ENCODE assay signal across 9 cellular contexts in the genomic region with DNA sequence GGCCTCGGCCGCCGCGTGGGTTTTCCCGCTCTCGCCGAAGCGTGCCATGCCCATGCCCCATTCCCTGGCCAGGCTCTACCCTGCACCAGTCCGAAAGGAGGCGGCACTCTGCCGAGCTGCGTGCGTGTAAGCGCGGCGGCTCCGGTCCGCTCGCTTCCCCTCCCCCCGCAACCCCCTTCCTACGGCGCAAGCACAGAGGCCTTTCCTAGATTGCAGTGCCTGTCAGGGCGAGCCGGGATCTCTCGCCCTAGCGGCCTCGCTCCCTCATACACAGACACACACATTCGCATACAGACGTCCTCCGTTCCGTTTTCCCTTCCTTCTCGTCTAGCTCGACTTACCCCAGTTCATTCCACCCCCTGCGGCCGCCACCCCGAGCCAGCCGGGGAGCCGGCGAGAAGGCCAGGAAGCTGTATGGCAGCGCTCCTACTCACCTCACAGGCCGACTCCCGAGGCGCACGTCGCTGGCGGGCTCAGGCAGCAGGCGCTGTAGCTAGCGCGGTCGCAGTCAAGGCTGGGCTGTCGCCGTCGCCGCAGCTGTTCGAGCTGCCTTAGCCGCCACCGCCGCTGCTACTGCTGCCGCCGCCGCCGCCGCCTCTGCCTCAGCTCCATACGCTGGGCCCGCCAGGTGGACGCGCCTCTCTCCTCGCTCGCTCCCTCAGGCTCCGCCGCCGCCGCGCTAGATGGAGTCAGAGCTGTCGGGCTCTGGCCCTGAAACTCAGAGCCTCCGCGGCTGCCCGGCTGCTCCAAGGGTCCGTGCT. TPM values are rescaled to one million over a fixed set of nuclear protein-coding genes. Genes with fewer than 3 reads are reported as not detected.
A peak's percentile ranks its signal among the peaks of the same experiment; 100 is the strongest.
DNase-seq lines count a peak whose midpoint lies in the region; ATAC-seq, FAIRE-seq and TF ChIP-seq lines count a peak whose summit lies in the region.
"Had no signal": no experiment of that assay in that cellular context is flagged by ENCODE, and none has a peak within 500 bp of the region (broad histone marks: within the 10 kb centered on the region; RNA-seq: fewer than 3 reads in every experiment).

No MANE protein-coding gene starts in this region.

- H3K27me3 Mint-ChIP-seq in CD8-positive, alpha-beta memory T cell, result peaks cover 31 to 41% of the 10 kb centered on the region in 2 donors

- ATAC-seq in GM19395 (IDR thresholded peaks at IDR 0.05; ENCODE audit: unreplicated experiment) (peak; percentile 54), HG03469 (IDR thresholded peaks at IDR 0.05; ENCODE audit: unreplicated experiment) (peak; percentile 30), SK-N-SH treated with all-trans-retinoic acid at 6 μM for 48 hours (peak; percentile 78)

- H3K4me3 ChIP-seq in CD8-positive, alpha-beta memory T cell (ENCODE audit: low read length), result peak overlapping the region; percentile 32
- peak overlapping the region; percentile 25 for H3K4me3 ChIP-seq in bronchial epithelial cell (ENCODE audit: low read depth, low read length)

- no peaks in the 10 kb centered on the region for H3K27me3 ChIP-seq in CD8-positive, alpha-beta memory T cell (ENCODE audit: insufficient read depth, low read length, poor library complexity, severe bottlenecking)
- peaks cover 1% of the 10 kb centered on the region for H3K27me3 ChIP-seq in bronchial epithelial cell (ENCODE audit: control insufficient read depth, insufficient read depth, low read length)

- TF ChIP-seq CTCF in bronchial epithelial cell (IDR thresholded peaks at IDR 0.05; ENCODE audit: insufficient read depth, low read length, severe bottlenecking), result no peak

- H3K36me3 Mint-ChIP-seq in CD8-positive, alpha-beta memory T cell, result no peaks in the 10 kb centered on the region

- peak overlapping the region in 2 of 8 donors; percentile 59 to 61 for H3K27ac Mint-ChIP-seq in CD8-positive, alpha-beta memory T cell

- peak in 1 of 5 donors; percentile 45 for DNase-seq in CD8-positive, alpha-beta memory T cell
- peak; percentile 2 for DNase-seq in bronchial epithelial cell (ENCODE audit: low read depth)
- peak; percentile 5 for DNase-seq in kidney glomerular epithelial cell (lab: John Stamatoyannopoulos, UW)
- DNase-seq in stimulated activated CD4-positive, alpha-beta T cell treated with anti-CD3 and anti-CD28 coated beads, Interleukin-15, amount 100 ng/mL, for 48 hours (ENCODE audit: low read depth in 2 of 2), result peak; percentile 9 to 18
- DNase-seq in OCI-M2 (lab: John Stamatoyannopoulos, UW; ENCODE audit: unreplicated experiment), result no peak

- H3K27ac ChIP-seq in CD8-positive, alpha-beta memory T cell (ENCODE audit: low read depth, low read length), result no peak overlapping the region

- no peak for FAIRE-seq in bronchial epithelial cell (lab: Jason Lieb, UNC)

- no peaks in the 10 kb centered on the region for H3K36me3 ChIP-seq in CD8-positive, alpha-beta memory T cell (ENCODE audit: insufficient read depth, low read length)
- H3K36me3 ChIP-seq in bronchial epithelial cell (ENCODE audit: control insufficient read depth, insufficient read depth, low read length), result no peaks in the 10 kb centered on the region

- POLR2A ChIA-PET in CD8-positive, alpha-beta memory T cell (lab: Charles Lee), result no interaction called here

- H3K4me1 Mint-ChIP-seq in CD8-positive, alpha-beta memory T cell, result peaks cover 6 to 12% (median 9%) of the 10 kb centered on the region in 3 donors

- H3K4me3 Mint-ChIP-seq in CD8-positive, alpha-beta memory T cell, result peak overlapping the region; percentile 59 to 82 (median 77)

- no peaks in the 10 kb centered on the region for H3K4me1 ChIP-seq in CD8-positive, alpha-beta memory T cell (ENCODE audit: insufficient read depth, low read length)

- H3K9me3 ChIP-seq in CD8-positive, alpha-beta memory T cell (ENCODE audit: low read length), result no peaks in the 10 kb centered on the region

- peaks cover 0 to 2% (median 0%) of the 10 kb centered on the region in 5 donors for H3K9me3 Mint-ChIP-seq in CD8-positive, alpha-beta memory T cell

- CTCF ChIA-PET in CD8-positive, alpha-beta memory T cell (lab: Charles Lee), result no interaction called here

TF ChIP-seq in SK-N-SH treated with all-trans-retinoic acid at 6 μM for 48 hours, 23 proteins besides CTCF, POLR2A, EP300 and RAD21:
- TF ChIP-seq TCF4 (CRISPR knock-in tag; IDR thresholded peaks at IDR 0.05; ENCODE audit: borderline replicate concordance), result no peak
- TF ChIP-seq BACH2 (CRISPR knock-in tag; IDR thresholded peaks at IDR 0.05; ENCODE audit: borderline replicate concordance), result no peak
- TF ChIP-seq RARB (CRISPR knock-in tag; IDR thresholded peaks at IDR 0.05), result no peak
- TF ChIP-seq SNAI2 (CRISPR knock-in tag; IDR thresholded peaks at IDR 0.05), result no peak
- TF ChIP-seq PPARA (CRISPR knock-in tag; IDR thresholded peaks at IDR 0.05; ENCODE audit: borderline replicate concordance), result no peak
- TF ChIP-seq CSDC2 (CRISPR knock-in tag; IDR thresholded peaks at IDR 0.05), result no peak
- no peak for TF ChIP-seq TOX (CRISPR knock-in tag; IDR thresholded peaks at IDR 0.05; ENCODE audit: borderline replicate concordance)
- TF ChIP-seq ZNF8 (CRISPR knock-in tag; IDR thresholded peaks at IDR 0.05), result no peak
- TF ChIP-seq, protein P1, sequence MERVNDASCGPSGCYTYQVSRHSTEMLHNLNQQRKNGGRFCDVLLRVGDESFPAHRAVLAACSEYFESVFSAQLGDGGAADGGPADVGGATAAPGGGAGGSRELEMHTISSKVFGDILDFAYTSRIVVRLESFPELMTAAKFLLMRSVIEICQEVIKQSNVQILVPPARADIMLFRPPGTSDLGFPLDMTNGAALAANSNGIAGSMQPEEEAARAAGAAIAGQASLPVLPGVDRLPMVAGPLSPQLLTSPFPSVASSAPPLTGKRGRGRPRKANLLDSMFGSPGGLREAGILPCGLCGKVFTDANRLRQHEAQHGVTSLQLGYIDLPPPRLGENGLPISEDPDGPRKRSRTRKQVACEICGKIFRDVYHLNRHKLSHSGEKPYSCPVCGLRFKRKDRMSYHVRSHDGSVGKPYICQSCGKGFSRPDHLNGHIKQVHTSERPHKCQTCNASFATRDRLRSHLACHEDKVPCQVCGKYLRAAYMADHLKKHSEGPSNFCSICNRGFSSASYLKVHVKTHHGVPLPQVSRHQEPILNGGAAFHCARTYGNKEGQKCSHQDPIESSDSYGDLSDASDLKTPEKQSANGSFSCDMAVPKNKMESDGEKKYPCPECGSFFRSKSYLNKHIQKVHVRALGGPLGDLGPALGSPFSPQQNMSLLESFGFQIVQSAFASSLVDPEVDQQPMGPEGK (CRISPR knock-in tag; IDR thresholded peaks at IDR 0.05; ENCODE audit: borderline replicate concordance), result no peak
- TF ChIP-seq ESRRG (CRISPR knock-in tag; IDR thresholded peaks at IDR 0.05), result no peak
- TF ChIP-seq GLIS3 (CRISPR knock-in tag; IDR thresholded peaks at IDR 0.05), result no peak

RNA-seq across cellular contexts. Expression of a gene that starts 0.6 kb away (rescaled TPM):
- total RNA-seq in CD8-positive, alpha-beta memory T cell, result under 1 TPM in 1 of 2 experiments, not detected in 1; 0.02 TPM
- polyA plus RNA-seq in CD8-positive, alpha-beta memory T cell, result not detected
- total RNA-seq in bronchial epithelial cell, result under 0.01 TPM in 2 replicates
- total RNA-seq: M059J had no signal
